ENCODE assay signal across 8 cellular contexts in the genomic region with DNA sequence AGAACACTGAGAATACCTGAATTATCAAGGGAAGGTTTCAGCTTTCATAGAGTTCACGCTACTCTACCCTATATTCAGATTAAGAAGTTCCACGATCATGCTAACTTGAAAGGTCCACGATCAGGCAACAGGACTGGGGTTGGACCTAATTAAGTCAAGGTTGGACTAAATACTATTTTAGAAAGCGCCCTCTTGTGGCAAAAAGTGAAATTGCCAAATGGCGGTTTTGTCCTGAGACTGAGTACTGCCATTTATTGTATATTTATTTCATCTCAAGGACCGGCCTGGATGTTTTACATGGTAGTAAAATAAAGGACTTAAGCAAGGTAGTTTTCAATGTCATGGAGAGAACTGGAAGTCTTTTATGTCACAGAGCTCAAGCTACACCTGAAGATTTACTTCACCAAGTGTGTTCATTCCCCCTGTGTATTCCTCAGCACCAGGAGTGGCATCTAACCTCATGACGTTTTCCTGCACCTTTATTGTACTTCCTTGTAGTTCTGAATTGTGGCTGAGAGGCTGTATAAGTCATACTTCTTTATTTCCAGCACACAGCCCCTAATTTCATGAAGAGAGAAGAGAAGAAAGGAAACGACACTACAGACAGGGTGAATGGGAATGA. TPM values are rescaled to one million over a fixed set of nuclear protein-coding genes. Genes with fewer than 3 reads are reported as not detected.
DNase-seq lines count a peak whose midpoint lies in the region; ATAC-seq and TF ChIP-seq lines count a peak whose summit lies in the region.

No MANE protein-coding gene starts in this region.

- TF ChIP-seq CTCF in GM12864 (IDR thresholded peaks at IDR 0.05; ENCODE audit: low read depth, low read length, missing control alignments) (peak; percentile 75), astrocyte of the spinal cord (IDR thresholded peaks at IDR 0.05; ENCODE audit: low read depth, low read length) (peak; percentile 73)

- no peak overlapping the region for H3K4me3 Mint-ChIP-seq in T-helper 17 cell

- peaks cover 4% of the 10 kb centered on the region for H3K4me1 Mint-ChIP-seq in T-helper 17 cell

- peaks cover 54% of the 10 kb centered on the region for H3K27me3 Mint-ChIP-seq in T-helper 17 cell

- no peaks in the 10 kb centered on the region for H3K9me3 ChIP-seq in T-helper 17 cell (ENCODE audit: control insufficient read depth, low read length, poor library complexity, severe bottlenecking)

- ATAC-seq in T-helper 17 cell (no peak), GM18873 (IDR thresholded peaks at IDR 0.05; ENCODE audit: low FRiP score, unreplicated experiment) (no peak)

- in situ Hi-C loops in astrocyte of the spinal cord (cut with HindIII; ENCODE audit: low sequenced_read_pairs): no loop called here

- DNase-seq in A172 (ENCODE audit: low spot score) (peak; percentile 67), GM12864 (ENCODE audit: low read depth) (peak; percentile 15), Kasumi-1 (lab: John Stamatoyannopoulos, UW) (peak; percentile 45 to 54), T-helper 17 cell (peak in 2 of 3 donors; percentile 16 to 51), astrocyte of the spinal cord (ENCODE audit: low read depth, low spot score) (peak; percentile 56), left kidney (ENCODE audit: low read depth, low spot score) (peak; percentile 73)
- DNase-seq in stimulated activated CD8-positive, alpha-beta memory T cell treated with anti-CD3 and anti-CD28 coated beads, Interleukin-12 subunit alpha, Interleukin-12 subunit beta, amount 100 ng/mL, for 24 hours (ENCODE audit: extremely low read depth): peak; percentile 19

- no peak overlapping the region for H3K27ac Mint-ChIP-seq in T-helper 17 cell

- no peaks in the 10 kb centered on the region for H3K36me3 Mint-ChIP-seq in T-helper 17 cell (ENCODE audit: low read depth)

- H3K4me3 ChIP-seq in GM12864 (ENCODE audit: low read depth, low read length) (no peak overlapping the region), astrocyte of the spinal cord (ENCODE audit: low read depth, low read length) (no peak overlapping the region)

RNA-seq across cellular contexts. Expression of gene SRD5A2, which starts 56.8 kb away (rescaled TPM):
- not detected in 2 replicates for total RNA-seq in A172 (2014; rRNA removed; shearing (Covaris generic))
- total RNA-seq in T-helper 17 cell: not detected

Comparison
In these comparisons a context has a peak if more than half of its experiments do, and no peak if none do; other contexts are left out.
1. DNase-seq: peak in every context shown above with its lines; median percentile 73 in left kidney; 67 in A172; 56 in astrocyte of the spinal cord; 50 in Kasumi-1; 34 in T-helper 17 cell; 19 in stimulated activated CD8-positive, alpha-beta memory T cell treated with anti-CD3 and anti-CD28 coated beads, Interleukin-12 subunit alpha, Interleukin-12 subunit beta, amount 100 ng/mL, for 24 hours; 15 in GM12864.